8 cellular contexts compared by ENCODE assay signal in the genomic region with DNA sequence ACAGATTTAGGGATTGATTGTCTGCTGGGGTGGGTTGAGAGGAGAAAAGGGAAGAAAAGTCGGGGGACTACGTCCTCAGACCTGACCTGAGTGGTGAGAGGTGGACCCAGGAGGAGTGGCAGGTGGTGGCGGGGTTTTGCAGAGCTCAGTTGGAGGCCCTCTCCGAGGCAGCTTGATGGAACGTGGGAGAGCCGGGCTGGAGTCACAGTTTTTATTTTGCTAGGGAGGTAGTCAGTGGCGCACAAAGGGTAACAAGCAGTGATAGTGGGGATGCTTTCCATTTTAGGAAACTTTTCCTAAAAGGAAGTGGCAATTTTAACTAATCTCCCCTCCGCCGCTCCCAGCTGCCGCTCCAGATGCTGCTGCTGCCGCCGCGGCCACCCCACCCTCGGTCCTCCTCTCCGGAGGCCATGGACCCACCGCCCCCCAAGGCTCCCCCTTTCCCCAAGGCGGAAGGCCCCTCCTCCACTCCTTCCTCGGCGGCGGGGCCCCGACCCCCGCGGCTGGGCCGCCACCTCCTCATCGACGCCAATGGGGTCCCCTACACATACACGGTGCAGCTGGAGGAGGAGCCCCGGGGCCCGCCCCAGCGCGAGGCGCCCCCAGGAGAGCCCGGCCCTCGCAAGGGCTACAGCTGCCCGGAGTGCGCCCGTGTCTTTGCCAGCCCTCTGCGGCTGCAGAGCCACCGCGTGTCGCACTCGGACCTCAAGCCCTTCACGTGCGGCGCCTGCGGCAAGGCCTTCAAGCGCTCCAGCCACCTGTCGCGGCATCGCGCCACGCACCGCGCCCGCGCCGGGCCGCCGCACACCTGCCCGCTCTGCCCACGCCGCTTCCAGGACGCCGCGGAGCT. TPM values are rescaled to one million over a fixed set of nuclear protein-coding genes. Genes with fewer than 3 reads are reported as not detected.
DNase-seq lines count a peak whose midpoint lies in the region; ATAC-seq and TF ChIP-seq lines count a peak whose summit lies in the region.

No MANE protein-coding gene starts in this region.

- no peaks in the 10 kb centered on the region for H3K27me3 Mint-ChIP-seq in dendritic cell treated with granulocyte-macrophage colony-stimulating factor and Interleukin-4, amounts not matched to agents 40 ng/mL and 50 ng/mL, for 4 days

- H3K27me3 ChIP-seq in mucosa of stomach (ENCODE audit: control insufficient read depth, insufficient read depth, low read length) (no peaks in the 10 kb centered on the region), vagina (no peaks in the 10 kb centered on the region)

- H3K36me3 Mint-ChIP-seq in dendritic cell treated with granulocyte-macrophage colony-stimulating factor and Interleukin-4, amounts not matched to agents 40 ng/mL and 50 ng/mL, for 4 days (ENCODE audit: low read depth): peaks cover 63% of the 10 kb centered on the region

- no peaks in the 10 kb centered on the region for H3K36me3 ChIP-seq in mucosa of stomach (ENCODE audit: control insufficient read depth, insufficient read depth, low read length)
- peaks cover 0 to 11% of the 10 kb centered on the region in 2 donors for H3K36me3 ChIP-seq in vagina

- peaks cover 77% of the 10 kb centered on the region for H3K4me1 Mint-ChIP-seq in dendritic cell treated with granulocyte-macrophage colony-stimulating factor and Interleukin-4, amounts not matched to agents 40 ng/mL and 50 ng/mL, for 4 days (ENCODE audit: low read depth)

- H3K9me3 Mint-ChIP-seq in dendritic cell treated with granulocyte-macrophage colony-stimulating factor and Interleukin-4, amounts not matched to agents 40 ng/mL and 50 ng/mL, for 4 days: no peaks in the 10 kb centered on the region

- DNase-seq in stimulated activated CD4-positive, alpha-beta T cell treated with anti-CD3 and anti-CD28 coated beads, Interleukin-12 subunit alpha, Interleukin-12 subunit beta, amount 100 ng/mL, for 4 hours: peak; percentile 46
- DNase-seq in stimulated activated CD4-positive, alpha-beta T cell treated with anti-CD3 and anti-CD28 coated beads, Interleukin-4, amount 100 ng/mL, for 1 hour: no peak
- DNase-seq in RWPE1 (ENCODE audit: low spot score): no peak
- no peak for DNase-seq in vagina (ENCODE audit: extremely low spot score in 2 of 2)

- H3K4me3 ChIP-seq in mucosa of stomach (ENCODE audit: low read length) (no peak overlapping the region), vagina (peak overlapping the region; percentile 57 to 83)

- no peak for TF ChIP-seq CTCF in RWPE1 (conservative IDR thresholded peaks at IDR 0.05; ENCODE audit: low read depth)
- no peak for TF ChIP-seq CTCF in vagina (IDR thresholded peaks at IDR 0.05)

- H3K27ac Mint-ChIP-seq in dendritic cell treated with granulocyte-macrophage colony-stimulating factor and Interleukin-4, amounts not matched to agents 40 ng/mL and 50 ng/mL, for 4 days: peak overlapping the region; percentile 89

- H3K9ac ChIP-seq in mucosa of stomach (ENCODE audit: low read length): peak overlapping the region; percentile 50

- ATAC-seq in GM21360 (IDR thresholded peaks at IDR 0.05; ENCODE audit: unreplicated experiment): no peak
- ATAC-seq in HG02623 (IDR thresholded peaks at IDR 0.05; ENCODE audit: unreplicated experiment): no peak

- POLR2A ChIA-PET in RWPE1 (lab: Yijun Ruan, JAX; ENCODE audit: low non-redundant PET): interaction anchor here (0.6 kb wide), 1 partner anchor 12 kb away, joined by 3 read pairs; a partner anchor contains a TSS

- H3K27ac ChIP-seq in RWPE1: peak overlapping the region; percentile 96
- peak overlapping the region; percentile 97 for H3K27ac ChIP-seq in vagina

- H3K4me3 Mint-ChIP-seq in dendritic cell treated with granulocyte-macrophage colony-stimulating factor and Interleukin-4, amounts not matched to agents 40 ng/mL and 50 ng/mL, for 4 days: peak overlapping the region; percentile 96

- H3K4me1 ChIP-seq in mucosa of stomach (ENCODE audit: control insufficient read depth, insufficient read depth, low read length): peaks cover 44% of the 10 kb centered on the region
- peaks cover 62% of the 10 kb centered on the region for H3K4me1 ChIP-seq in vagina

- H3K9me3 ChIP-seq in mucosa of stomach (ENCODE audit: control insufficient read depth, low read length) (no peaks in the 10 kb centered on the region), vagina (no peaks in the 10 kb centered on the region)

- CTCF ChIA-PET in RWPE1 (lab: Yijun Ruan, JAX): interaction anchor here (0.6 kb wide), 1 partner anchor 44 kb away, joined by 4 read pairs; no protein-coding TSS in a partner anchor

- intact Hi-C loops in dendritic cell treated with granulocyte-macrophage colony-stimulating factor and Interleukin-4, amounts not matched to agents 40 ng/mL and 50 ng/mL, for 4 days (cut with micrococcal nuclease): no loop called here
- intact Hi-C loops in vagina (cut with DNase I): no loop called here

- no peak for TF ChIP-seq POLR2A in vagina (IDR thresholded peaks at IDR 0.05)

RNA-seq across cellular contexts. Expression of a gene that starts 1.1 kb away (rescaled TPM):
- 15.5 TPM for total RNA-seq in vagina

RNA-seq across cellular contexts. Expression of a gene that starts 1.6 kb away (rescaled TPM):
- total RNA-seq in vagina: 30.9 TPM

RNA-seq across cellular contexts. Expression of a gene that starts 5.6 kb away (rescaled TPM):
- total RNA-seq in vagina: 8.3 TPM

RNA-seq across cellular contexts. Expression of a gene that starts 12.5 kb away (rescaled TPM):
- 145 TPM for total RNA-seq in vagina

RNA-seq across cellular contexts. Expression of a gene that starts 18.0 kb away (rescaled TPM):
- 5.2 TPM for total RNA-seq in vagina
